Comparison of ENCODE assay signal across 19 cellular contexts in genomic region chr19:32176591-32176990, GRCh38.
A peak's percentile ranks its signal among the peaks of the same experiment; 100 is the strongest.
DNase-seq lines count a peak whose midpoint lies in the region; ATAC-seq and TF ChIP-seq lines count a peak whose summit lies in the region.
"Had no signal": no experiment of that assay in that cellular context is flagged by ENCODE, and none has a peak within 500 bp of the region (broad histone marks: within the 10 kb centered on the region; RNA-seq: fewer than 3 reads in every experiment).

No MANE protein-coding gene starts in this region.

- no peaks in the 10 kb centered on the region for H3F3A ChIP-seq in GM23338 (replicated peaks; ENCODE audit: low read depth)

- H3K9me2 ChIP-seq in GM23338 (ENCODE audit: insufficient read depth), result no peaks in the 10 kb centered on the region

- ATAC-seq in GM23338 (no peak), left lobe of liver (no peak), HG03565 (IDR thresholded peaks at IDR 0.05; ENCODE audit: unreplicated experiment) (no peak), GM18909 (IDR thresholded peaks at IDR 0.05; ENCODE audit: poor library complexity, unreplicated experiment) (no peak), HG02588 (IDR thresholded peaks at IDR 0.05; ENCODE audit: unreplicated experiment) (no peak)
- ATAC-seq: CD8-positive, alpha-beta T cell; GM12878 had no signal

- H3K36me3 ChIP-seq in GM23338 (ENCODE audit: insufficient read depth), result no peaks in the 10 kb centered on the region
- H3K36me3 ChIP-seq: BLaER1, HAP-1 had no signal

- H3K27ac ChIP-seq in GM23338 (ENCODE audit: low read depth), result no peak overlapping the region
- no peak overlapping the region for H3K27ac ChIP-seq in coronary artery
- H3K27ac ChIP-seq: BLaER1, C4-2B had no signal

- H3K36me3 Mint-ChIP-seq in GM23338 (ENCODE audit: low read depth), result no peaks in the 10 kb centered on the region
- H3K36me3 Mint-ChIP-seq in chondrocyte (ENCODE audit: low read depth), result no peaks in the 10 kb centered on the region
- H3K36me3 Mint-ChIP-seq: CD4-positive, CD25-positive, alpha-beta regulatory T cell; CD8-positive, alpha-beta T cell had no signal

- H2AFZ ChIP-seq in GM23338, result 0 out of 2 replicates have a peak overlapping the region, but pooled peaks have one; percentile 59

- H3K4me1 ChIP-seq in GM23338 (ENCODE audit: insufficient read depth), result no peaks in the 10 kb centered on the region; the same call in 1 of the 2 replicates
- H3K4me1 ChIP-seq: BLaER1, Caco-2, HAP-1 had no signal

- H4K20me1 ChIP-seq in GM23338 (replicated peaks; ENCODE audit: insufficient read depth), result no peaks in the 10 kb centered on the region
- H4K20me1 ChIP-seq: BLaER1 had no signal

- H3K4me3 ChIP-seq in GM23338, result no peak overlapping the region
- H3K4me3 ChIP-seq in coronary artery, result no peak overlapping the region
- H3K4me3 ChIP-seq: BLaER1, GM12878, HAP-1 had no signal

- H3K4me2 ChIP-seq in GM23338, result no peak overlapping the region
- H3K4me2 ChIP-seq: BLaER1 had no signal

- no peaks in the 10 kb centered on the region for H3K9me3 Mint-ChIP-seq in GM23338
- H3K9me3 Mint-ChIP-seq in chondrocyte (ENCODE audit: low read depth), result no peaks in the 10 kb centered on the region
- H3K9me3 Mint-ChIP-seq: CD8-positive, alpha-beta T cell had no signal

- no peaks in the 10 kb centered on the region for H3K27me3 ChIP-seq in GM23338 (ENCODE audit: insufficient read depth)
- H3K27me3 ChIP-seq: BLaER1 had no signal

- no peaks in the 10 kb centered on the region for H3K79me2 ChIP-seq in GM23338 (replicated peaks; ENCODE audit: insufficient read depth)

- H3K27me3 Mint-ChIP-seq in GM23338 (ENCODE audit: insufficient read depth, low read depth, poor library complexity), result no peaks in the 10 kb centered on the region
- no peaks in the 10 kb centered on the region for H3K27me3 Mint-ChIP-seq in chondrocyte (ENCODE audit: low read depth)
- H3K27me3 Mint-ChIP-seq: B cell had no signal

- peaks cover 14% of the 10 kb centered on the region; the same call in 2 of the 3 replicates for H3K4me1 Mint-ChIP-seq in GM23338
- no peaks in the 10 kb centered on the region for H3K4me1 Mint-ChIP-seq in chondrocyte (ENCODE audit: low read depth)
- H3K4me1 Mint-ChIP-seq: B cell; CD4-positive, CD25-positive, alpha-beta regulatory T cell had no signal

- H3K4me3 Mint-ChIP-seq in GM23338, result no peak overlapping the region
- H3K4me3 Mint-ChIP-seq in chondrocyte (ENCODE audit: unreplicated experiment), result no peak overlapping the region
- H3K4me3 Mint-ChIP-seq: B cell; CD4-positive, CD25-positive, alpha-beta regulatory T cell; CD8-positive, alpha-beta T cell; HFFc6 had no signal

- DNase-seq in GM23338 (ENCODE audit: low spot score), result no peak
- DNase-seq in coronary artery (ENCODE audit: low spot score), result peak; percentile 22
- peak; percentile 14 for DNase-seq in left lobe of liver (ENCODE audit: low spot score)
- DNase-seq in chondrocyte (ENCODE audit: low spot score), result no peak
- DNase-seq: Caco-2; CD4-positive, CD25-positive, alpha-beta regulatory T cell; DMS153; DND-41; GOT3; HFFc6 had no signal

- H3K27ac Mint-ChIP-seq in GM23338 (no peak overlapping the region), chondrocyte (ENCODE audit: unreplicated experiment) (no peak overlapping the region)
- H3K27ac Mint-ChIP-seq: B cell; CD4-positive, CD25-positive, alpha-beta regulatory T cell; CD8-positive, alpha-beta T cell; HFFc6 had no signal

- TF ChIP-seq CTCF in GM23338 (conservative IDR thresholded peaks at IDR 0.05; ENCODE audit: low read depth in 2 of 2) (no peak), coronary artery (IDR thresholded peaks at IDR 0.05) (no peak), chondrocyte (IDR thresholded peaks at IDR 0.05) (no peak)

TF ChIP-seq in GM23338, 12 proteins besides CTCF, POLR2A, EP300 and RAD21:
- TF ChIP-seq EZH2 (IDR thresholded peaks at IDR 0.05; ENCODE audit: low read depth, unreplicated experiment), result no peak
- no peak for TF ChIP-seq POLR2AphosphoS5 (IDR thresholded peaks at IDR 0.05; ENCODE audit: low read depth)
- no peak for TF ChIP-seq REST (IDR thresholded peaks at IDR 0.05; ENCODE audit: unreplicated experiment)
- no peak for TF ChIP-seq JUNB (IDR thresholded peaks at IDR 0.05; ENCODE audit: unreplicated experiment)
- no peak for TF ChIP-seq EZH2phosphoT487 (IDR thresholded peaks at IDR 0.05; ENCODE audit: unreplicated experiment)
- no peak for TF ChIP-seq STAT1 (IDR thresholded peaks at IDR 0.05; ENCODE audit: unreplicated experiment)
- no peak for TF ChIP-seq ZNF331 (CRISPR knock-in tag; IDR thresholded peaks at IDR 0.05; ENCODE audit: low read depth)

Comparison
In these comparisons a context has a peak if more than half of its experiments do, and no peak if none do; other contexts are left out.
1. DNase-seq: peak in coronary artery (single experiment) and left lobe of liver (single experiment); none in GM23338 (single experiment) and chondrocyte (single experiment).